ENCODE assay signal across 14 cellular contexts in genomic region chr16:11620243-11621003, GRCh38. TPM values are rescaled to one million over a fixed set of nuclear protein-coding genes. Genes with fewer than 3 reads are reported as not detected.
DNase-seq lines count a peak whose midpoint lies in the region; ATAC-seq and TF ChIP-seq lines count a peak whose summit lies in the region.
"Had no signal": no experiment of that assay in that cellular context is flagged by ENCODE, and none has a peak within 500 bp of the region (broad histone marks: within the 10 kb centered on the region; RNA-seq: fewer than 3 reads in every experiment).

No MANE protein-coding gene starts in this region.

- no peaks in the 10 kb centered on the region for H3K27me3 ChIP-seq in DOHH2 (ENCODE audit: control insufficient read depth, low read length)
- H3K27me3 ChIP-seq in naive thymus-derived CD4-positive, alpha-beta T cell (ENCODE audit: control insufficient read depth in 2 of 2, insufficient read depth in 2 of 2, low read length in 2 of 2): no peaks in the 10 kb centered on the region
- H3K27me3 ChIP-seq in left lung: no peaks in the 10 kb centered on the region
- H3K27me3 ChIP-seq: stomach had no signal

- DNase-seq in CD14-positive monocyte (ENCODE audit: low spot score) (no peak), DMS 273 treated with DMSO at 0.1 percent for 48 hours (lab: John Stamatoyannopoulos, UW) (no peak), left lung (no peak), SHP77 treated with DMSO at 0.1 percent for 48 hours (lab: John Stamatoyannopoulos, UW) (no peak)
- no peak for DNase-seq in naive thymus-derived CD4-positive, alpha-beta T cell
- DNase-seq: activated CD8-positive, alpha-beta memory T cell treated with anti-CD3 and anti-CD28 coated beads, Interleukin-2, amount 50 U/mL, for 48 hours; dermis blood vessel endothelial cell; midbrain; NCI-H2171 treated with DMSO at 0.1 percent for 48 hours; stomach had no signal

- intact Hi-C loops in CD14-positive monocyte (cut with micrococcal nuclease): no loop called here
- intact Hi-C loops in naive thymus-derived CD4-positive, alpha-beta T cell (cut with micrococcal nuclease): loop anchor here in 1 of 2 donors (2.0 kb wide), 1 partner anchor 36 kb away; no protein-coding TSS in a partner anchor
- intact Hi-C loops in left lung (cut with DNase I): no loop called here

- H3K4me3 ChIP-seq in DOHH2 (ENCODE audit: low read length) (peak overlapping the region; percentile 62), left lung (no peak overlapping the region)
- H3K4me3 ChIP-seq in naive thymus-derived CD4-positive, alpha-beta T cell (ENCODE audit: low read length): peak overlapping the region; percentile 35
- H3K4me3 ChIP-seq: stomach had no signal

- H3K27ac Mint-ChIP-seq in CD14-positive monocyte: peak overlapping the region in 5 of 7 donors; percentile 30 to 83 (median 50)
- peak overlapping the region; percentile 13 for H3K27ac Mint-ChIP-seq in activated T-helper 17 cell treated with anti-CD3 and anti-CD28 coated beads, Interleukin-2, amount 50 U/mL, for 72 hours
- peak overlapping the region; percentile 76 to 100 (median 98) for H3K27ac Mint-ChIP-seq in naive thymus-derived CD4-positive, alpha-beta T cell

- H3K4me1 ChIP-seq in DOHH2 (ENCODE audit: control insufficient read depth, low read length) (peaks cover 88% of the 10 kb centered on the region), left lung (peaks cover 10 to 77% of the 10 kb centered on the region in 2 donors)
- H3K4me1 ChIP-seq in naive thymus-derived CD4-positive, alpha-beta T cell (ENCODE audit: control insufficient read depth in 2 of 2, insufficient read depth in 2 of 2, low read length in 2 of 2): peaks cover 59 to 81% of the 10 kb centered on the region in 2 donors

- POLR2A ChIA-PET in naive thymus-derived CD4-positive, alpha-beta T cell (lab: Charles Lee): interaction anchor here (0.8 to 10.2 kb wide), 10 partner anchors 13 to 61 kb away, joined by 3 to 92 read pairs (median 23); partner anchors contain the start of gene LITAF

- H3K36me3 ChIP-seq in DOHH2 (ENCODE audit: control insufficient read depth, low read length) (peaks cover 5% of the 10 kb centered on the region; the same call in 1 of the 2 replicates), left lung (no peaks in the 10 kb centered on the region)
- no peaks in the 10 kb centered on the region for H3K36me3 ChIP-seq in naive thymus-derived CD4-positive, alpha-beta T cell (ENCODE audit: control insufficient read depth in 2 of 3, insufficient read depth in 3 of 3, low read length in 3 of 3)
- H3K36me3 ChIP-seq: stomach had no signal

- no peaks in the 10 kb centered on the region for H4K20me1 ChIP-seq in DOHH2 (ENCODE audit: control insufficient read depth, insufficient read depth, low read depth, low read length)

- peaks cover 59% of the 10 kb centered on the region for H3F3A ChIP-seq in DOHH2 (ENCODE audit: control insufficient read depth, insufficient read depth)

- H3K36me3 Mint-ChIP-seq in CD14-positive monocyte: peaks cover 7% of the 10 kb centered on the region in 2 donors
- no peaks in the 10 kb centered on the region for H3K36me3 Mint-ChIP-seq in activated T-helper 17 cell treated with anti-CD3 and anti-CD28 coated beads, Interleukin-2, amount 50 U/mL, for 72 hours (ENCODE audit: low read depth)
- peaks cover 0 to 20% (median 0%) of the 10 kb centered on the region in 5 donors for H3K36me3 Mint-ChIP-seq in naive thymus-derived CD4-positive, alpha-beta T cell

- no peaks in the 10 kb centered on the region for H3K79me2 ChIP-seq in DOHH2 (ENCODE audit: control insufficient read depth, low read length)
- H3K79me2 ChIP-seq: parathyroid adenoma had no signal

- peaks cover 4 to 9% (median 7%) of the 10 kb centered on the region in 7 donors for H3K9me3 Mint-ChIP-seq in CD14-positive monocyte
- H3K9me3 Mint-ChIP-seq in activated T-helper 17 cell treated with anti-CD3 and anti-CD28 coated beads, Interleukin-2, amount 50 U/mL, for 72 hours: no peaks in the 10 kb centered on the region
- peaks cover 0 to 7% (median 3%) of the 10 kb centered on the region in 11 donors for H3K9me3 Mint-ChIP-seq in naive thymus-derived CD4-positive, alpha-beta T cell

- peak; percentile 37 for ATAC-seq in activated T-helper 17 cell treated with anti-CD3 and anti-CD28 coated beads, Interleukin-2, amount 50 U/mL, for 72 hours (replicated peaks)
- no peak for ATAC-seq in naive thymus-derived CD4-positive, alpha-beta T cell
- ATAC-seq in left lung: no peak
- ATAC-seq: HCT116 had no signal

- no peaks in the 10 kb centered on the region for H3K9me2 ChIP-seq in DOHH2 (replicated peaks; ENCODE audit: control insufficient read depth, low read length)

- H3K27me3 Mint-ChIP-seq in CD14-positive monocyte (ENCODE audit: low read depth in 3 of 3): peaks cover 0 to 5% (median 3%) of the 10 kb centered on the region in 3 donors
- H3K27me3 Mint-ChIP-seq in activated T-helper 17 cell treated with anti-CD3 and anti-CD28 coated beads, Interleukin-2, amount 50 U/mL, for 72 hours: no peaks in the 10 kb centered on the region
- H3K27me3 Mint-ChIP-seq in naive thymus-derived CD4-positive, alpha-beta T cell: no peaks in the 10 kb centered on the region

- H3K4me2 ChIP-seq in DOHH2 (ENCODE audit: low read length): peak overlapping the region; percentile 85

- TF ChIP-seq CTCF in CD14-positive monocyte (IDR thresholded peaks at IDR 0.05) (no peak), DOHH2 (IDR thresholded peaks at IDR 0.05; ENCODE audit: low read depth, low read length, poor library complexity, severe bottlenecking) (no peak), left lung (IDR thresholded peaks at IDR 0.05) (no peak)

- peaks cover 58% of the 10 kb centered on the region for H3K4me1 Mint-ChIP-seq in CD14-positive monocyte
- H3K4me1 Mint-ChIP-seq in activated T-helper 17 cell treated with anti-CD3 and anti-CD28 coated beads, Interleukin-2, amount 50 U/mL, for 72 hours: peaks cover 32% of the 10 kb centered on the region
- H3K4me1 Mint-ChIP-seq in naive thymus-derived CD4-positive, alpha-beta T cell: peaks cover 54 to 94% (median 64%) of the 10 kb centered on the region in 7 donors

- CTCF ChIA-PET in naive thymus-derived CD4-positive, alpha-beta T cell (lab: Charles Lee): interaction anchor here (0.9 to 2.5 kb wide), 4 partner anchors 16 to 39 kb away, joined by 3 to 12 read pairs (median 6); no protein-coding TSS in a partner anchor

- peak overlapping the region; percentile 98 for H3K27ac ChIP-seq in DOHH2 (ENCODE audit: low read depth, low read length)
- H3K27ac ChIP-seq in naive thymus-derived CD4-positive, alpha-beta T cell (ENCODE audit: low read depth, low read length): peak overlapping the region; percentile 77
- no peak overlapping the region for H3K27ac ChIP-seq in left lung

- no peak overlapping the region for H3K4me3 Mint-ChIP-seq in CD14-positive monocyte
- H3K4me3 Mint-ChIP-seq in activated T-helper 17 cell treated with anti-CD3 and anti-CD28 coated beads, Interleukin-2, amount 50 U/mL, for 72 hours: peak overlapping the region; percentile 35
- peak overlapping the region; percentile 57 to 95 (median 73) for H3K4me3 Mint-ChIP-seq in naive thymus-derived CD4-positive, alpha-beta T cell

- H3K9me3 ChIP-seq in DOHH2 (ENCODE audit: control insufficient read depth, insufficient read depth, low read length): peaks cover 5% of the 10 kb centered on the region; the same call in 1 of the 2 replicates
- H3K9me3 ChIP-seq in naive thymus-derived CD4-positive, alpha-beta T cell (ENCODE audit: control insufficient read depth in 2 of 3, low read length in 3 of 3): peaks cover 0 to 6% (median 0%) of the 10 kb centered on the region in 3 experiments
- peaks cover 0 to 3% of the 10 kb centered on the region in 2 donors for H3K9me3 ChIP-seq in left lung
- H3K9me3 ChIP-seq: stomach had no signal

RNA-seq across cellular contexts. Expression of gene LITAF, which starts 33.7 kb away (rescaled TPM):
- 100 to 1,000 TPM in 1 of 2 donors, 10 to 100 TPM in 1; 69.0 to 118 TPM for polyA plus RNA-seq in CD14-positive monocyte
- total RNA-seq in activated T-helper 17 cell treated with anti-CD3 and anti-CD28 coated beads, Interleukin-2, amount 50 U/mL, for 72 hours: 10 to 100 TPM; 66.0 to 82.9 TPM
- total RNA-seq in naive thymus-derived CD4-positive, alpha-beta T cell: 100 to 1,000 TPM; 126 to 278 (median 208) TPM
- polyA plus RNA-seq in naive thymus-derived CD4-positive, alpha-beta T cell: 100 to 1,000 TPM; 525 to 563 TPM
- 100 to 1,000 TPM; 125 to 277 TPM for total RNA-seq in left lung

RNA-seq across cellular contexts. Expression of gene SNN, which starts 47.8 kb away (rescaled TPM):
- polyA plus RNA-seq in CD14-positive monocyte: 100 to 1,000 TPM in 1 of 2 donors, 10 to 100 TPM in 1; 91.7 to 111 TPM
- 1 to 10 TPM; 3.3 to 4.9 TPM for total RNA-seq in activated T-helper 17 cell treated with anti-CD3 and anti-CD28 coated beads, Interleukin-2, amount 50 U/mL, for 72 hours
- 10 to 100 TPM; 17.0 to 86.8 (median 34.4) TPM for total RNA-seq in naive thymus-derived CD4-positive, alpha-beta T cell
- polyA plus RNA-seq in naive thymus-derived CD4-positive, alpha-beta T cell: 10 to 100 TPM; 21.3 to 34.3 TPM
- 10 to 100 TPM; 21.1 to 21.4 TPM for total RNA-seq in left lung

Comparison
In these comparisons a context has a peak if more than half of its experiments do, and no peak if none do; other contexts are left out.
1. H3K27ac Mint-ChIP-seq: peak in every context shown above with its lines; median percentile 98 in naive thymus-derived CD4-positive, alpha-beta T cell; 50 in CD14-positive monocyte; 13 in activated T-helper 17 cell treated with anti-CD3 and anti-CD28 coated beads, Interleukin-2, amount 50 U/mL, for 72 hours.
2. H3K4me3 Mint-ChIP-seq: peak in activated T-helper 17 cell treated with anti-CD3 and anti-CD28 coated beads, Interleukin-2, amount 50 U/mL, for 72 hours (single experiment) and naive thymus-derived CD4-positive, alpha-beta T cell (10 of 10); none in CD14-positive monocyte (0 of 2).
3. H3K27ac ChIP-seq: peak in DOHH2 (single experiment) and naive thymus-derived CD4-positive, alpha-beta T cell (single experiment); none in left lung (0 of 2).
4. H3K4me3 ChIP-seq: peak in DOHH2 (single experiment) and naive thymus-derived CD4-positive, alpha-beta T cell (single experiment); none in left lung (0 of 2).